In the genomic region with DNA sequence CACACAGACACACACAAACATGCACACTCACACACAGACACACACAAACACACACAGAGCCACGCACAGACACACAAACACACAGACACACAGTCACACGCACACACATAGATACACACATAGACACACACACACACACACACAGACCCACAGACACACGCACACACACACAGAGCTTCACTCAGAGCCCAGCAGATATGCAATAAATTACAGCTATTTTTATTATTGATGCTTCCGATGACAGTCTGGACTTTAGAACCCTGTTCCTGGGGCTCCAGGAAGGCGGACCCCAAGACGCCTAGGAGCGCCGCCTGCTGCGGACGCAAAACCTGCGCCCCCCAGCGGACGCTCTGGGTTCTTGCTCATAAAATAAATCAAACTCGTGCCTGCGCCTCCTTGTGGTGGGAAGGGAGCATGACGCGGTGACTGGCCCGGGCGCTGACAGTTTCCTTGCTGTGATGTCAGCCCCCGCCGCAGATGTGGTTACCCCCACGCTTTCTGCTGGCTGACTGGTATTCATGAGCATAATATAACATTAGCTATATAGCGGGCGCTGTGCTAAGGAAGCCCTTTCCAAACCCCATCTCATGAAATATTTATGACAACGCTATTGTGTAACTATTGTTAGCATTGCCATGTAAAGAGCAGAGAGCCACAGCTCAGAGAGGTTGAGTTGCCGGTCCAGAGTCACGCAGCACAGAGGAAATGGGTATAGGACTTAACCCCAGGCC, we compare ENCODE assay signal across 1 cellular context.
A peak's percentile ranks its signal among the peaks of the same experiment; 100 is the strongest.
TF ChIP-seq lines count a peak whose summit lies in the region.

No MANE protein-coding gene starts in this region.

TF ChIP-seq in GM12878, 131 proteins besides CTCF, POLR2A, EP300 and RAD21 (continued from another document and continues in another):
- TF ChIP-seq CHD2 (IDR thresholded peaks at IDR 0.05; ENCODE audit: borderline replicate concordance, low read depth, low read length) (0 out of 2 replicates have a peak, but pooled peaks have one; percentile 23), MEF2B (IDR thresholded peaks at IDR 0.05; ENCODE audit: partially characterized antibody, poor library complexity, severe bottlenecking) (peak; percentile 60), BACH1 (IDR thresholded peaks at IDR 0.05; ENCODE audit: borderline replicate concordance) (peak; percentile 33; the same call in 1 of the 2 replicates), ZZZ3 (IDR thresholded peaks at IDR 0.05; ENCODE audit: control insufficient read depth, insufficient read length, low read depth) (no peak), JUNB (IDR thresholded peaks at IDR 0.05) (peak; percentile 63), ZNF207 (IDR thresholded peaks at IDR 0.05; ENCODE audit: borderline replicate concordance) (peak; percentile 89), TCF7 (IDR thresholded peaks at IDR 0.05; ENCODE audit: borderline replicate concordance) (peak; percentile 39; the same call in 1 of the 2 replicates), CBX5 (IDR thresholded peaks at IDR 0.05; ENCODE audit: low read depth) (no peak), RCOR1 (conservative IDR thresholded peaks at IDR 0.05; ENCODE audit: low read depth, low read length) (no peak), PAX5 (IDR thresholded peaks at IDR 0.05; ENCODE audit: borderline replicate concordance, low read depth, low read length) (peak; percentile 63; the same call in 1 of the 2 replicates), FOXK2 (IDR thresholded peaks at IDR 0.05) (no peak), MYC (IDR thresholded peaks at IDR 0.05; ENCODE audit: insufficient read depth, insufficient read length, insufficient replicate concordance, low read length, severe bottlenecking) (no peak), CHD1 (IDR thresholded peaks at IDR 0.05; ENCODE audit: low read depth, low read length) (no peak), DPF2 (IDR thresholded peaks at IDR 0.05) (peak; percentile 77), GATAD2B (conservative IDR thresholded peaks at IDR 0.05; ENCODE audit: low read depth) (peak; percentile 76), BHLHE40 (IDR thresholded peaks at IDR 0.05; ENCODE audit: borderline replicate concordance in 1 of 2, low read depth in 2 of 2, low read length in 1 of 2) (peak; percentile 84 to 85), SMC3 (IDR thresholded peaks at IDR 0.05; ENCODE audit: borderline replicate concordance, low read length) (peak; percentile 100), NFXL1 (IDR thresholded peaks at IDR 0.05; ENCODE audit: borderline replicate concordance) (no peak), POLR2AphosphoS2 (IDR thresholded peaks at IDR 0.05; ENCODE audit: low read depth, low read length) (no peak), ZSCAN29 (IDR thresholded peaks at IDR 0.05) (no peak), IKZF2 (IDR thresholded peaks at IDR 0.05) (peak; percentile 61 to 64; a peak in 3 of 4 replicates), SIX5 (IDR thresholded peaks at IDR 0.05; ENCODE audit: low read depth, low read length, severe bottlenecking) (no peak), SREBF1 (IDR thresholded peaks at IDR 0.05; ENCODE audit: low read length) (no peak), SUPT20H (IDR thresholded peaks at IDR 0.05; ENCODE audit: borderline replicate concordance, control insufficient read depth, low read depth, low read length) (no peak), IKZF1 (conservative IDR thresholded peaks at IDR 0.05) (peak; percentile 74), NFIC (IDR thresholded peaks at IDR 0.05; ENCODE audit: low read depth, low read length) (no peak), ZNF384 (IDR thresholded peaks at IDR 0.05; ENCODE audit: borderline replicate concordance, low read depth, low read length) (peak; percentile 31; the same call in 1 of the 2 replicates), IRF4 (IDR thresholded peaks at IDR 0.05; ENCODE audit: low read depth, low read length) (no peak), POLR2AphosphoS5 (IDR thresholded peaks at IDR 0.05; ENCODE audit: low read length) (no peak), ZBED1 (IDR thresholded peaks at IDR 0.05; ENCODE audit: borderline replicate concordance) (peak; percentile 47; the same call in 1 of the 2 replicates), E2F4 (IDR thresholded peaks at IDR 0.05; ENCODE audit: low read depth, low read length) (0 out of 2 replicates have a peak, but pooled peaks have one; percentile 34), PKNOX1 (IDR thresholded peaks at IDR 0.05) (peak; percentile 83), TCF12 (IDR thresholded peaks at IDR 0.05; ENCODE audit: low read depth, low read length) (peak; percentile 75), IRF5 (IDR thresholded peaks at IDR 0.05; ENCODE audit: borderline replicate concordance) (no peak), TARDBP (IDR thresholded peaks at IDR 0.05; ENCODE audit: borderline replicate concordance) (peak; percentile 66), SRF (IDR thresholded peaks at IDR 0.05; ENCODE audit: low read depth in 2 of 2, low read length in 2 of 2) (0 out of 4 replicates have a peak, but pooled peaks of 1 of the 2 experiments have one; percentile 38), HDAC6 (IDR thresholded peaks at IDR 0.05; ENCODE audit: unreplicated experiment) (no peak), JUND (IDR thresholded peaks at IDR 0.05; ENCODE audit: low read depth, low read length) (peak; percentile 31; the same call in 1 of the 2 replicates)
- TF ChIP-seq, protein P1, sequence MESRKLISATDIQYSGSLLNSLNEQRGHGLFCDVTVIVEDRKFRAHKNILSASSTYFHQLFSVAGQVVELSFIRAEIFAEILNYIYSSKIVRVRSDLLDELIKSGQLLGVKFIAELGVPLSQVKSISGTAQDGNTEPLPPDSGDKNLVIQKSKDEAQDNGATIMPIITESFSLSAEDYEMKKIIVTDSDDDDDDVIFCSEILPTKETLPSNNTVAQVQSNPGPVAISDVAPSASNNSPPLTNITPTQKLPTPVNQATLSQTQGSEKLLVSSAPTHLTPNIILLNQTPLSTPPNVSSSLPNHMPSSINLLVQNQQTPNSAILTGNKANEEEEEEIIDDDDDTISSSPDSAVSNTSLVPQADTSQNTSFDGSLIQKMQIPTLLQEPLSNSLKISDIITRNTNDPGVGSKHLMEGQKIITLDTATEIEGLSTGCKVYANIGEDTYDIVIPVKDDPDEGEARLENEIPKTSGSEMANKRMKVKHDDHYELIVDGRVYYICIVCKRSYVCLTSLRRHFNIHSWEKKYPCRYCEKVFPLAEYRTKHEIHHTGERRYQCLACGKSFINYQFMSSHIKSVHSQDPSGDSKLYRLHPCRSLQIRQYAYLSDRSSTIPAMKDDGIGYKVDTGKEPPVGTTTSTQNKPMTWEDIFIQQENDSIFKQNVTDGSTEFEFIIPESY (IDR thresholded peaks at IDR 0.05): no peak
- TF ChIP-seq, protein P2, sequence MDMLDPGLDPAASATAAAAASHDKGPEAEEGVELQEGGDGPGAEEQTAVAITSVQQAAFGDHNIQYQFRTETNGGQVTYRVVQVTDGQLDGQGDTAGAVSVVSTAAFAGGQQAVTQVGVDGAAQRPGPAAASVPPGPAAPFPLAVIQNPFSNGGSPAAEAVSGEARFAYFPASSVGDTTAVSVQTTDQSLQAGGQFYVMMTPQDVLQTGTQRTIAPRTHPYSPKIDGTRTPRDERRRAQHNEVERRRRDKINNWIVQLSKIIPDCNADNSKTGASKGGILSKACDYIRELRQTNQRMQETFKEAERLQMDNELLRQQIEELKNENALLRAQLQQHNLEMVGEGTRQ (IDR thresholded peaks at IDR 0.05; ENCODE audit: borderline replicate concordance, low read depth, low read length): no peak
- TF ChIP-seq, protein P3, sequence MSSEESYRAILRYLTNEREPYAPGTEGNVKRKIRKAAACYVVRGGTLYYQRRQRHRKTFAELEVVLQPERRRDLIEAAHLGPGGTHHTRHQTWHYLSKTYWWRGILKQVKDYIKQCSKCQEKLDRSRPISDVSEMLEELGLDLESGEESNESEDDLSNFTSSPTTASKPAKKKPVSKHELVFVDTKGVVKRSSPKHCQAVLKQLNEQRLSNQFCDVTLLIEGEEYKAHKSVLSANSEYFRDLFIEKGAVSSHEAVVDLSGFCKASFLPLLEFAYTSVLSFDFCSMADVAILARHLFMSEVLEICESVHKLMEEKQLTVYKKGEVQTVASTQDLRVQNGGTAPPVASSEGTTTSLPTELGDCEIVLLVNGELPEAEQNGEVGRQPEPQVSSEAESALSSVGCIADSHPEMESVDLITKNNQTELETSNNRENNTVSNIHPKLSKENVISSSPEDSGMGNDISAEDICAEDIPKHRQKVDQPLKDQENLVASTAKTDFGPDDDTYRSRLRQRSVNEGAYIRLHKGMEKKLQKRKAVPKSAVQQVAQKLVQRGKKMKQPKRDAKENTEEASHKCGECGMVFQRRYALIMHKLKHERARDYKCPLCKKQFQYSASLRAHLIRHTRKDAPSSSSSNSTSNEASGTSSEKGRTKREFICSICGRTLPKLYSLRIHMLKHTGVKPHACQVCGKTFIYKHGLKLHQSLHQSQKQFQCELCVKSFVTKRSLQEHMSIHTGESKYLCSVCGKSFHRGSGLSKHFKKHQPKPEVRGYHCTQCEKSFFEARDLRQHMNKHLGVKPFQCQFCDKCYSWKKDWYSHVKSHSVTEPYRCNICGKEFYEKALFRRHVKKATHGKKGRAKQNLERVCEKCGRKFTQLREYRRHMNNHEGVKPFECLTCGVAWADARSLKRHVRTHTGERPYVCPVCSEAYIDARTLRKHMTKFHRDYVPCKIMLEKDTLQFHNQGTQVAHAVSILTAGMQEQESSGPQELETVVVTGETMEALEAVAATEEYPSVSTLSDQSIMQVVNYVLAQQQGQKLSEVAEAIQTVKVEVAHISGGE (CRISPR knock-in tag; IDR thresholded peaks at IDR 0.05): no peak
- TF ChIP-seq, protein P4, sequence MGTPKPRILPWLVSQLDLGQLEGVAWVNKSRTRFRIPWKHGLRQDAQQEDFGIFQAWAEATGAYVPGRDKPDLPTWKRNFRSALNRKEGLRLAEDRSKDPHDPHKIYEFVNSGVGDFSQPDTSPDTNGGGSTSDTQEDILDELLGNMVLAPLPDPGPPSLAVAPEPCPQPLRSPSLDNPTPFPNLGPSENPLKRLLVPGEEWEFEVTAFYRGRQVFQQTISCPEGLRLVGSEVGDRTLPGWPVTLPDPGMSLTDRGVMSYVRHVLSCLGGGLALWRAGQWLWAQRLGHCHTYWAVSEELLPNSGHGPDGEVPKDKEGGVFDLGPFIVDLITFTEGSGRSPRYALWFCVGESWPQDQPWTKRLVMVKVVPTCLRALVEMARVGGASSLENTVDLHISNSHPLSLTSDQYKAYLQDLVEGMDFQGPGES (IDR thresholded peaks at IDR 0.05): 0 out of 2 replicates have a peak, but pooled peaks have one; percentile 47
- TF ChIP-seq, protein P5, sequence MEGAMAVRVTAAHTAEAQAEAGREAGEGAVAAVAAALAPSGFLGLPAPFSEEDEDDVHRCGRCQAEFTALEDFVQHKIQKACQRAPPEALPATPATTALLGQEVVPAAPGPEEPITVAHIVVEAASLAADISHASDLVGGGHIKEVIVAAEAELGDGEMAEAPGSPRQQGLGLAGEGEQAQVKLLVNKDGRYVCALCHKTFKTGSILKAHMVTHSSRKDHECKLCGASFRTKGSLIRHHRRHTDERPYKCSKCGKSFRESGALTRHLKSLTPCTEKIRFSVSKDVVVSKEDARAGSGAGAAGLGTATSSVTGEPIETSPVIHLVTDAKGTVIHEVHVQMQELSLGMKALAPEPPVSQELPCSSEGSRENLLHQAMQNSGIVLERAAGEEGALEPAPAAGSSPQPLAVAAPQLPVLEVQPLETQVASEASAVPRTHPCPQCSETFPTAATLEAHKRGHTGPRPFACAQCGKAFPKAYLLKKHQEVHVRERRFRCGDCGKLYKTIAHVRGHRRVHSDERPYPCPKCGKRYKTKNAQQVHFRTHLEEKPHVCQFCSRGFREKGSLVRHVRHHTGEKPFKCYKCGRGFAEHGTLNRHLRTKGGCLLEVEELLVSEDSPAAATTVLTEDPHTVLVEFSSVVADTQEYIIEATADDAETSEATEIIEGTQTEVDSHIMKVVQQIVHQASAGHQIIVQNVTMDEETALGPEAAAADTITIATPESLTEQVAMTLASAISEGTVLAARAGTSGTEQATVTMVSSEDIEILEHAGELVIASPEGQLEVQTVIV (IDR thresholded peaks at IDR 0.05; ENCODE audit: borderline replicate concordance, partially characterized antibody): no peak
